In genomic region chr11:17443926-17444690, GRCh38 we compare ENCODE assay signal across 19 cellular contexts. TPM values are rescaled to one million over a fixed set of nuclear protein-coding genes. Genes with fewer than 3 reads are reported as not detected.
"Had no signal": no experiment of that assay in that cellular context is flagged by ENCODE, and none has a peak within 500 bp of the region (broad histone marks: within the 10 kb centered on the region; RNA-seq: fewer than 3 reads in every experiment).

No MANE protein-coding gene starts in this region.

- H3K9me3 Mint-ChIP-seq: activated naive CD4-positive, alpha-beta T cell treated with anti-CD3 and anti-CD28 coated beads, Interleukin-2, amount 50 U/mL, for 24 hours had no signal

- DNase-seq: activated gamma-delta T cell treated with Interleukin-2 at 50 U/mL for 16 hours; activated T-cell treated with anti-CD3 and anti-CD28 coated beads, Interleukin-2, amount 50 U/mL, for 1 hour; aorta; heart left ventricle; mesenchymal stem cell; mucosa of descending colon; nephron progenitor cell; small intestine; stimulated activated CD4-positive, alpha-beta T cell treated with anti-CD3 and anti-CD28 coated beads, Interleukin-2, amount 100 ng/mL, for 24 hours; stomach; transverse colon had no signal

- H3K27ac Mint-ChIP-seq: activated naive CD4-positive, alpha-beta T cell treated with anti-CD3 and anti-CD28 coated beads, Interleukin-2, amount 50 U/mL, for 24 hours; brain; nephron progenitor cell; stimulated activated effector memory CD8-positive, alpha-beta T cell treated with anti-CD3 and anti-CD28 coated beads, Interleukin-12 subunit alpha, Interleukin-12 subunit beta, amount 100 ng/mL, for 72 hours had no signal

- ATAC-seq: heart left ventricle; mucosa of descending colon; sciatic nerve; stimulated activated effector memory CD8-positive, alpha-beta T cell treated with anti-CD3 and anti-CD28 coated beads, Interleukin-12 subunit alpha, Interleukin-12 subunit beta, amount 100 ng/mL, for 72 hours had no signal

- H3K4me3 Mint-ChIP-seq: activated naive CD4-positive, alpha-beta T cell treated with anti-CD3 and anti-CD28 coated beads, Interleukin-2, amount 50 U/mL, for 24 hours; brain; nephron progenitor cell; stimulated activated effector memory CD8-positive, alpha-beta T cell treated with anti-CD3 and anti-CD28 coated beads, Interleukin-12 subunit alpha, Interleukin-12 subunit beta, amount 100 ng/mL, for 72 hours had no signal

- H3K36me3 Mint-ChIP-seq: activated naive CD4-positive, alpha-beta T cell treated with anti-CD3 and anti-CD28 coated beads, Interleukin-2, amount 50 U/mL, for 24 hours; stimulated activated effector memory CD8-positive, alpha-beta T cell treated with anti-CD3 and anti-CD28 coated beads, Interleukin-12 subunit alpha, Interleukin-12 subunit beta, amount 100 ng/mL, for 72 hours had no signal

- H3K27me3 Mint-ChIP-seq: activated naive CD4-positive, alpha-beta T cell treated with anti-CD3 and anti-CD28 coated beads, Interleukin-2, amount 50 U/mL, for 24 hours; brain had no signal

- H3K27ac ChIP-seq: epithelial cell of prostate, heart left ventricle, stomach, transverse colon had no signal

RNA-seq across cellular contexts. Expression of gene ABCC8, which starts 32.5 kb away (rescaled TPM):
- total RNA-seq: chondrocyte, fibroblast of villous mesenchyme, renal cortical epithelial cell had no signal

RNA-seq across cellular contexts. Expression of gene KCNJ11, which starts 55.6 kb away (rescaled TPM):
- total RNA-seq: chondrocyte, fibroblast of villous mesenchyme had no signal
